ENCODE assay signal across 20 cellular contexts in the genomic region with DNA sequence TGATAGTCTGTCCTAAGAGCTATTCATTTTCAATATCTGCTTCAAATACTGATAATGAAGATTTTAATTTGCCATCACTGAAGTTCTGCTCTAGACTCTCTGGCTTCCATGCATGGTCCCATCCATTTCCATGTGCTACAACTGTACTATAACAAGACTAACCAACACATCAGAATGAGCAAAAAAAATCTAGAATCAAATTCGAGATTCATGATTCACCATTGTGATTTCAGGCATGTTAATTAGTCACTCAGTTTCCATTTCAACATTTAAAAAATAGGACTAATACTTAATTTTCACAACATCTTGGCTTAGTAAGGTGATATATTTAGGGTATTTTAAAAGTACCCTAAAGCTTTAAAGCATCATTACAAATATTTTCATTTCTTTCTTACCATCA. TPM values are rescaled to one million over a fixed set of nuclear protein-coding genes. Genes with fewer than 3 reads are reported as not detected.
A peak's percentile ranks its signal among the peaks of the same experiment; 100 is the strongest.
DNase-seq lines count a peak whose midpoint lies in the region; ATAC-seq and TF ChIP-seq lines count a peak whose summit lies in the region.
"Had no signal": no experiment of that assay in that cellular context is flagged by ENCODE, and none has a peak within 500 bp of the region (broad histone marks: within the 10 kb centered on the region; RNA-seq: fewer than 3 reads in every experiment).

No MANE protein-coding gene starts in this region.

- H3K4me1 Mint-ChIP-seq in T-helper 1 cell treated with Interleukin-12 subunit alpha and Interleukin-12 subunit beta and Interleukin-4 antibody, amounts not matched to agents 30 μg/mL and 1 μg/mL, for 36 hours (ENCODE audit: low read depth): peaks cover 67% of the 10 kb centered on the region
- H3K4me1 Mint-ChIP-seq in HFFc6 (ENCODE audit: low read depth) (peaks cover 92% of the 10 kb centered on the region), natural killer cell (peaks cover 83 to 87% of the 10 kb centered on the region in 2 donors), WTC11 (peaks cover 36% of the 10 kb centered on the region)

- BruUV-seq in A673 (replicated peaks; lab: Mats Ljungman, UMichigan): no TSS peak

- H3K36me3 Mint-ChIP-seq in T-helper 1 cell treated with Interleukin-12 subunit alpha and Interleukin-12 subunit beta and Interleukin-4 antibody, amounts not matched to agents 30 μg/mL and 1 μg/mL, for 36 hours (ENCODE audit: low read depth): peaks cover 2% of the 10 kb centered on the region
- H3K36me3 Mint-ChIP-seq in HFFc6 (ENCODE audit: low read depth) (peaks cover 14% of the 10 kb centered on the region; the same call in 1 of the 2 replicates), natural killer cell (no peaks in the 10 kb centered on the region), WTC11 (no peaks in the 10 kb centered on the region)
- H3K36me3 Mint-ChIP-seq: IgD-negative memory B cell had no signal

- ATAC-seq in natural killer cell (no peak), WTC11 (no peak)
- ATAC-seq: lower lobe of right lung had no signal

- peak overlapping the region; percentile 6 for H3K4me3 Mint-ChIP-seq in T-helper 1 cell treated with Interleukin-12 subunit alpha and Interleukin-12 subunit beta and Interleukin-4 antibody, amounts not matched to agents 30 μg/mL and 1 μg/mL, for 36 hours
- H3K4me3 Mint-ChIP-seq in HFFc6: peak overlapping the region; percentile 37
- peak overlapping the region; percentile 68 for H3K4me3 Mint-ChIP-seq in natural killer cell
- no peak overlapping the region for H3K4me3 Mint-ChIP-seq in WTC11
- H3K4me3 Mint-ChIP-seq: neural crest cell had no signal

- intact Hi-C loops in natural killer cell (cut with micrococcal nuclease) (loop anchor here (2.0 to 10.0 kb wide), 3 partner anchors 23 to 451 kb away; a partner anchor contains a TSS), A673 (cut with micrococcal nuclease; ENCODE audit: unreplicated experiment) (no loop called here)

- no peaks in the 10 kb centered on the region for H3K9me3 Mint-ChIP-seq in T-helper 1 cell treated with Interleukin-12 subunit alpha and Interleukin-12 subunit beta and Interleukin-4 antibody, amounts not matched to agents 30 μg/mL and 1 μg/mL, for 36 hours
- H3K9me3 Mint-ChIP-seq in HFFc6: no peaks in the 10 kb centered on the region
- no peaks in the 10 kb centered on the region for H3K9me3 Mint-ChIP-seq in natural killer cell
- no peaks in the 10 kb centered on the region for H3K9me3 Mint-ChIP-seq in WTC11
- H3K9me3 Mint-ChIP-seq: IgD-negative memory B cell, neural crest cell had no signal

- H3K4me1 ChIP-seq in adipocyte (ENCODE audit: control insufficient read depth, insufficient read depth, low read length) (peaks cover 83% of the 10 kb centered on the region), A673 (ENCODE audit: insufficient read depth, low read length, poor library complexity, severe bottlenecking) (peaks cover 53% of the 10 kb centered on the region)

- no peak overlapping the region for H3K27ac ChIP-seq in A673 (ENCODE audit: low read depth, low read length, poor library complexity, severe bottlenecking)
- H3K27ac ChIP-seq: 22Rv1, lower lobe of right lung, right atrium auricular region had no signal

- H3K9me3 ChIP-seq in adipocyte (ENCODE audit: control insufficient read depth, low read length) (no peaks in the 10 kb centered on the region), A673 (ENCODE audit: low read depth, low read length, poor library complexity, severe bottlenecking) (no peaks in the 10 kb centered on the region)
- H3K9me3 ChIP-seq: Caco-2, lower lobe of right lung, right atrium auricular region had no signal

- H3K9ac ChIP-seq in adipocyte (ENCODE audit: low read length): peak overlapping the region; percentile 7

- POLR2A ChIA-PET in WTC11 (lab: Charles Lee) (no interaction called here), A673 (lab: Charles Lee; ENCODE audit: low non-redundant PET) (no interaction called here)

- peak overlapping the region; percentile 12 for H3K27ac Mint-ChIP-seq in T-helper 1 cell treated with Interleukin-12 subunit alpha and Interleukin-12 subunit beta and Interleukin-4 antibody, amounts not matched to agents 30 μg/mL and 1 μg/mL, for 36 hours
- peak overlapping the region; percentile 53; the same call in 1 of the 2 replicates for H3K27ac Mint-ChIP-seq in HFFc6
- peak overlapping the region; percentile 83 to 87 for H3K27ac Mint-ChIP-seq in natural killer cell
- no peak overlapping the region for H3K27ac Mint-ChIP-seq in WTC11

- H3K27me3 ChIP-seq in adipocyte (replicated peaks; ENCODE audit: control insufficient read depth, insufficient read depth, low read length): no peaks in the 10 kb centered on the region
- H3K27me3 ChIP-seq in A673 (replicated peaks; ENCODE audit: insufficient read depth, low read depth, low read length, poor library complexity): no peaks in the 10 kb centered on the region
- H3K27me3 ChIP-seq: right atrium auricular region had no signal

- DNase-seq in T-helper 1 cell: no peak
- DNase-seq in HFFc6: no peak
- no peak for DNase-seq in adipocyte (ENCODE audit: low read depth)
- DNase-seq in natural killer cell: no peak
- no peak for DNase-seq in WTC11 (ENCODE audit: low spot score)
- no peak for DNase-seq in A673 (ENCODE audit: low spot score)
- no peak for DNase-seq in COLO829 (ENCODE audit: low spot score)
- DNase-seq: activated CD8-positive, alpha-beta memory T cell treated with anti-CD3 and anti-CD28 coated beads, Interleukin-2, amount 50 U/mL, for 48 hours; Caco-2; foreskin melanocyte; GOT3; lower lobe of right lung; NCI-H1105; NCI-H2171 treated with DMSO at 0.1 percent for 48 hours; SHP77 had no signal

- CTCF ChIA-PET in WTC11 (lab: Charles Lee): no interaction called here
- CTCF ChIA-PET in A673 (lab: Charles Lee): no interaction called here

- H3K27me3 Mint-ChIP-seq in T-helper 1 cell treated with Interleukin-12 subunit alpha and Interleukin-12 subunit beta and Interleukin-4 antibody, amounts not matched to agents 30 μg/mL and 1 μg/mL, for 36 hours (ENCODE audit: low read depth): no peaks in the 10 kb centered on the region
- H3K27me3 Mint-ChIP-seq in HFFc6 (ENCODE audit: insufficient read depth) (no peaks in the 10 kb centered on the region), natural killer cell (ENCODE audit: low read depth in 2 of 2) (no peaks in the 10 kb centered on the region), WTC11 (ENCODE audit: low read depth) (no peaks in the 10 kb centered on the region)
- H3K27me3 Mint-ChIP-seq: IgD-negative memory B cell had no signal

- no peaks in the 10 kb centered on the region for H3K36me3 ChIP-seq in adipocyte (ENCODE audit: control insufficient read depth, insufficient read depth, low read length, severe bottlenecking)
- H3K36me3 ChIP-seq in A673 (ENCODE audit: insufficient read depth, low read length, poor library complexity, severe bottlenecking): no peaks in the 10 kb centered on the region
- H3K36me3 ChIP-seq: lower lobe of right lung, right atrium auricular region had no signal

- no peak for TF ChIP-seq CTCF in HFFc6 (IDR thresholded peaks at IDR 0.05)
- no peak for TF ChIP-seq CTCF in natural killer cell (IDR thresholded peaks at IDR 0.05)
- no peak for TF ChIP-seq CTCF in WTC11 (IDR thresholded peaks at IDR 0.05)
- TF ChIP-seq CTCF in A673 (conservative IDR thresholded peaks at IDR 0.05; ENCODE audit: low read depth, low read length): no peak

- H3K4me3 ChIP-seq in adipocyte (ENCODE audit: low read length): peak overlapping the region; percentile 62
- H3K4me3 ChIP-seq in A673 (ENCODE audit: low read depth, low read length, poor library complexity, severe bottlenecking): no peak overlapping the region
- H3K4me3 ChIP-seq: lower lobe of right lung, right atrium auricular region had no signal

TF ChIP-seq in WTC11, 78 proteins besides CTCF, POLR2A, EP300 and RAD21 (continues in another document):
- TF ChIP-seq, protein P1, sequence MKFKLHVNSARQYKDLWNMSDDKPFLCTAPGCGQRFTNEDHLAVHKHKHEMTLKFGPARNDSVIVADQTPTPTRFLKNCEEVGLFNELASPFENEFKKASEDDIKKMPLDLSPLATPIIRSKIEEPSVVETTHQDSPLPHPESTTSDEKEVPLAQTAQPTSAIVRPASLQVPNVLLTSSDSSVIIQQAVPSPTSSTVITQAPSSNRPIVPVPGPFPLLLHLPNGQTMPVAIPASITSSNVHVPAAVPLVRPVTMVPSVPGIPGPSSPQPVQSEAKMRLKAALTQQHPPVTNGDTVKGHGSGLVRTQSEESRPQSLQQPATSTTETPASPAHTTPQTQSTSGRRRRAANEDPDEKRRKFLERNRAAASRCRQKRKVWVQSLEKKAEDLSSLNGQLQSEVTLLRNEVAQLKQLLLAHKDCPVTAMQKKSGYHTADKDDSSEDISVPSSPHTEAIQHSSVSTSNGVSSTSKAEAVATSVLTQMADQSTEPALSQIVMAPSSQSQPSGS (CRISPR knock-in tag; IDR thresholded peaks at IDR 0.05; ENCODE audit: borderline replicate concordance, low read depth): no peak
- no peak for TF ChIP-seq CBFB (CRISPR knock-in tag; IDR thresholded peaks at IDR 0.05; ENCODE audit: low read depth)

RNA-seq across cellular contexts. Expression of a gene that starts 22.8 kb away (rescaled TPM):
- total RNA-seq in HFFc6 (2021; fragmentation: NEBNext Ultra II Directional; extraction: Animal tissue kit (Norgen Biotek cat#: 25700)): 100 to 1,000 TPM; 193 to 267 (median 244) TPM
- 100 to 1,000 TPM; 262 to 291 (median 285) TPM for total RNA-seq in natural killer cell
- total RNA-seq in WTC11 (2021): 64.4 to 69.9 TPM (median 65.1 TPM) in 3 replicates
- 168 and 174 TPM in 2 replicates for total RNA-seq in A673 (2021)
